ENCODE assay signal across 2 cellular contexts in genomic region chr1:2503554-2504223, GRCh38.
TF ChIP-seq lines count a peak whose summit lies in the region.

No MANE protein-coding gene starts in this region.

TF ChIP-seq in GM23338, 12 proteins besides CTCF, POLR2A, EP300 and RAD21:
- TF ChIP-seq ETS1 (IDR thresholded peaks at IDR 0.05) (no peak), NANOG (IDR thresholded peaks at IDR 0.05; ENCODE audit: borderline replicate concordance) (no peak), EZH2 (IDR thresholded peaks at IDR 0.05; ENCODE audit: low read depth, unreplicated experiment) (no peak), JUNB (IDR thresholded peaks at IDR 0.05; ENCODE audit: unreplicated experiment) (no peak), POLR2AphosphoS5 (IDR thresholded peaks at IDR 0.05; ENCODE audit: low read depth) (no peak), ZNF114 (CRISPR knock-in tag; IDR thresholded peaks at IDR 0.05) (no peak), REST (IDR thresholded peaks at IDR 0.05; ENCODE audit: unreplicated experiment) (no peak), EZH2phosphoT487 (IDR thresholded peaks at IDR 0.05; ENCODE audit: unreplicated experiment) (no peak), ZNF331 (CRISPR knock-in tag; IDR thresholded peaks at IDR 0.05; ENCODE audit: low read depth) (no peak), ZNF462 (CRISPR knock-in tag; IDR thresholded peaks at IDR 0.05) (no peak), STAT1 (IDR thresholded peaks at IDR 0.05; ENCODE audit: unreplicated experiment) (no peak), CREB1 (CRISPR knock-in tag; IDR thresholded peaks at IDR 0.05; ENCODE audit: low read depth) (no peak)

TF ChIP-seq in WTC11, 78 proteins besides CTCF, POLR2A, EP300 and RAD21:
- TF ChIP-seq MAX (CRISPR knock-in tag; IDR thresholded peaks at IDR 0.05) (no peak), SMAD3 (CRISPR knock-in tag; IDR thresholded peaks at IDR 0.05; ENCODE audit: borderline replicate concordance) (no peak), ZNF671 (CRISPR knock-in tag; IDR thresholded peaks at IDR 0.05) (no peak)
